21 cellular contexts compared by ENCODE assay signal in genomic region chr17:73561066-73561465, GRCh38.
A peak's percentile ranks its signal among the peaks of the same experiment; 100 is the strongest.
DNase-seq lines count a peak whose midpoint lies in the region; ATAC-seq, FAIRE-seq and TF ChIP-seq lines count a peak whose summit lies in the region.
"Had no signal": no experiment of that assay in that cellular context is flagged by ENCODE, and none has a peak within 500 bp of the region (broad histone marks: within the 10 kb centered on the region; RNA-seq: fewer than 3 reads in every experiment).

No MANE protein-coding gene starts in this region.

- H3K27me3 ChIP-seq in H1 (replicated peaks in 1 of 4; ENCODE audit: control insufficient read depth in 3 of 4, extremely low read depth in 1 of 4, insufficient read depth in 3 of 4, low read length in 3 of 4) = no peaks in the 10 kb centered on the region

- H3K14ac ChIP-seq in H1 (ENCODE audit: insufficient read length) = no peak overlapping the region

- no peak overlapping the region for H3K4me3 ChIP-seq in HEK293 (ENCODE audit: low read depth, low read length)
- no peak overlapping the region for H3K4me3 ChIP-seq in H1 (ENCODE audit: extremely low read depth in 1 of 4, insufficient read depth in 2 of 4, low read depth in 3 of 4, low read length in 4 of 4)

- H3K27ac Mint-ChIP-seq in activated naive CD4-positive, alpha-beta T cell treated with anti-CD3 and anti-CD28 coated beads, Interleukin-2, amount 50 U/mL, for 72 hours = peak overlapping the region; percentile 9 to 69
- no peak overlapping the region for H3K27ac Mint-ChIP-seq in activated naive CD4-positive, alpha-beta T cell treated with anti-CD3 and anti-CD28 coated beads, Interleukin-2, amount 10 ng/mL, durations not matched to agents 7 days and 5 days
- H3K27ac Mint-ChIP-seq in stimulated activated memory B cell treated with anti-CD40 and anti-IgM and Interleukin-4, amounts not matched to agents 10 μg/mL and 1 μg/mL and 100 μg/mL, for 72 hours = peak overlapping the region; percentile 67
- H3K27ac Mint-ChIP-seq: HFFc6 had no signal

- TF ChIP-seq CTCF in HEK293 (tag by site-specific recombination; IDR thresholded peaks at IDR 0.05) (no peak), H1 (IDR thresholded peaks at IDR 0.05; ENCODE audit: control extremely low read depth in 1 of 3, insufficient read depth in 1 of 3, low read depth in 1 of 3, low read length in 3 of 3) (no peak)

- no peak overlapping the region for H2AFZ ChIP-seq in H1 (ENCODE audit: low read length)

- H4K20me1 ChIP-seq in H1 (replicated peaks in 1 of 2; ENCODE audit: control insufficient read depth in 1 of 2, insufficient read depth in 2 of 2, low read length in 2 of 2) = no peaks in the 10 kb centered on the region

- no peak for FAIRE-seq in H1 (lab: Jason Lieb, UNC)
- FAIRE-seq: GM19239 had no signal

- TF ChIP-seq POLR2A in H1 (IDR thresholded peaks at IDR 0.05; ENCODE audit: control extremely low read depth in 1 of 2, low read depth in 2 of 2, low read length in 2 of 2) = no peak

- H3K36me3 ChIP-seq in HEK293 (ENCODE audit: control insufficient read depth in 2 of 2, insufficient read depth in 1 of 2, low read length in 2 of 2) = no peaks in the 10 kb centered on the region
- no peaks in the 10 kb centered on the region for H3K36me3 ChIP-seq in H1 (ENCODE audit: control insufficient read depth in 2 of 4, insufficient read depth in 4 of 4, low read length in 3 of 4)

- peak overlapping the region; percentile 52 for H2BK120ac ChIP-seq in H1 (replicated peaks; ENCODE audit: low read depth, low read length)

- no peak overlapping the region for H4K5ac ChIP-seq in H1 (ENCODE audit: insufficient read length, low read depth, low read length)

- no peak overlapping the region for H3K4me2 ChIP-seq in H1 (ENCODE audit: insufficient read depth in 1 of 2, low read depth in 2 of 2, low read length in 2 of 2)
- H3K4me2 ChIP-seq: SK-N-SH had no signal

- no peaks in the 10 kb centered on the region for H3K79me1 ChIP-seq in H1 (ENCODE audit: low read depth, low read length)

- intact Hi-C loops in head of caudate nucleus (cut with DNase I) = no loop called here

- no peak for TF ChIP-seq RAD21 in H1 (IDR thresholded peaks at IDR 0.05 in 1 of 2, conservative IDR thresholded peaks at IDR 0.05 in 1 of 2; ENCODE audit: low read depth in 2 of 2, low read length in 2 of 2)

- H3K4me1 Mint-ChIP-seq in activated naive CD4-positive, alpha-beta T cell treated with anti-CD3 and anti-CD28 coated beads, Interleukin-2, amount 10 ng/mL, durations not matched to agents 7 days and 5 days = peaks cover 17% of the 10 kb centered on the region
- peaks cover 39% of the 10 kb centered on the region for H3K4me1 Mint-ChIP-seq in stimulated activated memory B cell treated with anti-CD40 and anti-IgM and Interleukin-4, amounts not matched to agents 10 μg/mL and 1 μg/mL and 100 μg/mL, for 72 hours

- H3K23ac ChIP-seq in H1 (ENCODE audit: insufficient read length) = no peak overlapping the region

- H3K23me2 ChIP-seq in H1 (ENCODE audit: low read depth, low read length) = no peaks in the 10 kb centered on the region

- H3K4me1 ChIP-seq in HEK293 (ENCODE audit: control insufficient read depth, insufficient read depth, low read length) (no peaks in the 10 kb centered on the region), H1 (replicated peaks in 1 of 4; ENCODE audit: control insufficient read depth in 3 of 4, insufficient read depth in 4 of 4, low read length in 3 of 4) (peaks cover 2 to 27% (median 15%) of the 10 kb centered on the region in 4 experiments)

- no peak overlapping the region; the same call in 1 of the 2 replicates for H2AK5ac ChIP-seq in H1 (ENCODE audit: low read depth, low read length)

- no peaks in the 10 kb centered on the region for H3K36me3 Mint-ChIP-seq in activated naive CD4-positive, alpha-beta T cell treated with anti-CD3 and anti-CD28 coated beads, Interleukin-2, amount 50 U/mL, for 72 hours
- peaks cover 1% of the 10 kb centered on the region for H3K36me3 Mint-ChIP-seq in activated naive CD4-positive, alpha-beta T cell treated with anti-CD3 and anti-CD28 coated beads, Interleukin-2, amount 10 ng/mL, durations not matched to agents 7 days and 5 days
- no peaks in the 10 kb centered on the region for H3K36me3 Mint-ChIP-seq in stimulated activated memory B cell treated with anti-CD40 and anti-IgM and Interleukin-4, amounts not matched to agents 10 μg/mL and 1 μg/mL and 100 μg/mL, for 72 hours

- H3K56ac ChIP-seq in H1 (replicated peaks; ENCODE audit: insufficient read length, low read depth, low read length) = no peak overlapping the region

- peak overlapping the region; percentile 48 for H3K18ac ChIP-seq in H1 (ENCODE audit: extremely low read depth, low read length)

- peaks cover 0 to 3% of the 10 kb centered on the region in 2 donors for H3K9me3 Mint-ChIP-seq in activated naive CD4-positive, alpha-beta T cell treated with anti-CD3 and anti-CD28 coated beads, Interleukin-2, amount 50 U/mL, for 72 hours
- H3K9me3 Mint-ChIP-seq in activated naive CD4-positive, alpha-beta T cell treated with anti-CD3 and anti-CD28 coated beads, Interleukin-2, amount 10 ng/mL, durations not matched to agents 7 days and 5 days = no peaks in the 10 kb centered on the region
- H3K9me3 Mint-ChIP-seq in stimulated activated memory B cell treated with anti-CD40 and anti-IgM and Interleukin-4, amounts not matched to agents 10 μg/mL and 1 μg/mL and 100 μg/mL, for 72 hours = peaks cover 2% of the 10 kb centered on the region

- peak overlapping the region; percentile 74 for H3K4ac ChIP-seq in H1 (replicated peaks; ENCODE audit: insufficient read length, low read depth, low read length)

- peak overlapping the region; percentile 22; the same call in 1 of the 2 replicates for H2BK12ac ChIP-seq in H1 (ENCODE audit: low read depth, low read length)

- peak overlapping the region; percentile 60 for H2BK5ac ChIP-seq in H1 (ENCODE audit: low read depth, low read length)

- H4K8ac ChIP-seq in H1 (ENCODE audit: extremely low read depth, insufficient read depth, low read length) = no peak overlapping the region; the same call in 1 of the 2 replicates

- H3K27me3 Mint-ChIP-seq in activated naive CD4-positive, alpha-beta T cell treated with anti-CD3 and anti-CD28 coated beads, Interleukin-2, amount 10 ng/mL, durations not matched to agents 7 days and 5 days = peaks cover 21% of the 10 kb centered on the region
- no peaks in the 10 kb centered on the region for H3K27me3 Mint-ChIP-seq in stimulated activated memory B cell treated with anti-CD40 and anti-IgM and Interleukin-4, amounts not matched to agents 10 μg/mL and 1 μg/mL and 100 μg/mL, for 72 hours

- no peak for ATAC-seq in activated naive CD4-positive, alpha-beta T cell treated with anti-CD3 and anti-CD28 coated beads, Interleukin-2, amount 50 U/mL, for 72 hours
- peak; percentile 39 for ATAC-seq in stimulated activated memory B cell treated with anti-CD40 and anti-IgM and Interleukin-4, amounts not matched to agents 10 μg/mL and 1 μg/mL and 100 μg/mL, for 72 hours
- no peak for ATAC-seq in HG02840 (IDR thresholded peaks at IDR 0.05; ENCODE audit: low FRiP score, unreplicated experiment)

- H3K9ac ChIP-seq in H1 (replicated peaks in 1 of 4; ENCODE audit: extremely low read depth in 1 of 4, low read depth in 3 of 4, low read length in 3 of 4) = no peak overlapping the region
- H3K9ac ChIP-seq: SK-N-SH had no signal

- H3K27ac ChIP-seq in HEK293 (ENCODE audit: extremely low read depth, low read depth, low read length) (no peak overlapping the region), H1 (ENCODE audit: low read depth, low read length) (no peak overlapping the region)
- H3K27ac ChIP-seq: RWPE1 had no signal

- H3K9me3 ChIP-seq in HEK293 (ENCODE audit: control insufficient read depth, insufficient read depth, low read depth, low read length) = no peaks in the 10 kb centered on the region
- H3K9me3 ChIP-seq in H1 (ENCODE audit: insufficient read depth in 2 of 2, low read depth in 1 of 2, low read length in 1 of 2) = no peaks in the 10 kb centered on the region
- H3K9me3 ChIP-seq: SK-N-SH had no signal

- TF ChIP-seq EP300 in H1 (IDR thresholded peaks at IDR 0.05; ENCODE audit: borderline replicate concordance in 1 of 2, low read depth in 2 of 2, low read length in 2 of 2) = no peak

- no peaks in the 10 kb centered on the region for H3K79me2 ChIP-seq in H1 (ENCODE audit: control insufficient read depth in 1 of 2, insufficient read depth in 2 of 2, low read length in 2 of 2)

- CTCF ChIA-PET in activated naive CD4-positive, alpha-beta T cell treated with anti-CD3 and anti-CD28 coated beads, Interleukin-2, amount 10 ng/mL, durations not matched to agents 7 days and 5 days (lab: Charles Lee) = no interaction called here
- CTCF ChIA-PET in HEK293 (lab: Yijun Ruan, JAX) (interaction anchor here (0.6 kb wide), 1 partner anchor 20 kb away, joined by 4 read pairs; no protein-coding TSS in a partner anchor), H1 (lab: Charles Lee; ENCODE audit: partially characterized antibody) (interaction anchor here (0.7 to 2.9 kb wide), 3 partner anchors 17 to 46 kb away, joined by 3 to 11 read pairs (median 4); no protein-coding TSS in a partner anchor)

- H4K91ac ChIP-seq in H1 (replicated peaks; ENCODE audit: insufficient read length, low read length) = peak overlapping the region; percentile 72

- H2BK20ac ChIP-seq in H1 (ENCODE audit: low read length) = peak overlapping the region; percentile 90; the same call in 1 of the 2 replicates

- 83% methylated on average over 8 of the region's 9 CpGs; no CpG with 5 or more reads in 1 of the 2 experiments for WGBS in H1 (ENCODE audit: extremely low coverage in 1 of 2, insufficient coverage in 1 of 2, insufficient read length in 1 of 2, insufficient replicate concordance in 2 of 2, low coverage in 1 of 2, low lambda C conversion rate in 2 of 2, missing lambda C conversion rate in 1 of 2), 2 experiments

- H3K4me3 Mint-ChIP-seq in activated naive CD4-positive, alpha-beta T cell treated with anti-CD3 and anti-CD28 coated beads, Interleukin-2, amount 10 ng/mL, durations not matched to agents 7 days and 5 days = no peak overlapping the region
- H3K4me3 Mint-ChIP-seq in stimulated activated memory B cell treated with anti-CD40 and anti-IgM and Interleukin-4, amounts not matched to agents 10 μg/mL and 1 μg/mL and 100 μg/mL, for 72 hours = no peak overlapping the region
- H3K4me3 Mint-ChIP-seq: HFFc6 had no signal

- peak overlapping the region; percentile 88; the same call in 1 of the 2 replicates for H2BK15ac ChIP-seq in H1 (ENCODE audit: low read length)

- POLR2A ChIA-PET in HEK293 (lab: Yijun Ruan, JAX) (no interaction called here), H1 (lab: Charles Lee; ENCODE audit: partially characterized antibody) (interaction anchor here (1.4 kb wide), 1 partner anchor 9 kb away, joined by 3 read pairs; no protein-coding TSS in a partner anchor)

- DNase-seq in activated naive CD4-positive, alpha-beta T cell treated with anti-CD3 and anti-CD28 coated beads, Interleukin-2, amount 50 U/mL, for 72 hours (ENCODE audit: low spot score in 2 of 2) = no peak
- DNase-seq in activated naive CD4-positive, alpha-beta T cell treated with anti-CD3 and anti-CD28 coated beads, Interleukin-2, amount 10 ng/mL, durations not matched to agents 7 days and 5 days = no peak
- DNase-seq in H1 (ENCODE audit: low read depth in 1 of 2, low spot score in 2 of 2) = no peak
- no peak for DNase-seq in head of caudate nucleus
- no peak for DNase-seq in ureter (ENCODE audit: low spot score)
- DNase-seq: 8988T; EL; HFFc6; KG1; NCI-H1092; NCI-H1436; NCI-H187 treated with DMSO at 0.1 percent for 48 hours; NCI-H2107; NK-92 treated with Interleukin-12 subunit alpha and Interleukin-12 subunit beta, amount 100 ng/mL, for 24 hours; SIG-M5 had no signal
